ENCODE assay signal across 21 cellular contexts in genomic region chr3:57089043-57089442, GRCh38. TPM values are rescaled to one million over a fixed set of nuclear protein-coding genes. Genes with fewer than 3 reads are reported as not detected.
"Had no signal": no experiment of that assay in that cellular context is flagged by ENCODE, and none has a peak within 500 bp of the region (broad histone marks: within the 10 kb centered on the region; RNA-seq: fewer than 3 reads in every experiment).

No MANE protein-coding gene starts in this region.

- H3K9me3 ChIP-seq: MG63 had no signal

- H3K36me3 ChIP-seq: MG63 had no signal

- H3K27me3 ChIP-seq: MG63 had no signal

- DNase-seq: KBM-7; MG63; NCI-H1092; NCI-H1105 treated with DMSO at 0.1 percent for 48 hours; NCI-H1417 treated with DMSO at 0.1 percent for 48 hours; NCI-H146; NCI-H1694 treated with DMSO at 0.1 percent for 48 hours; NCI-H1930; NCI-H2081; NCI-H2107; NCI-H2227 treated with DMSO at 0.1 percent for 48 hours; NCI-H524; NCI-H526 treated with DMSO at 0.1 percent for 48 hours; NCI-H748 treated with DMSO at 0.1 percent for 48 hours; NK-92 treated with Interleukin-12 subunit alpha and Interleukin-12 subunit beta, amount 100 ng/mL, for 24 hours; PC-3; SHP77 had no signal

- H3K4me3 ChIP-seq: MG63 had no signal

- ATAC-seq: Panc1, PC-3, SK-N-SH treated with all-trans-retinoic acid at 6 μM for 48 hours had no signal

- H3K27ac ChIP-seq: RWPE1 had no signal

RNA-seq across cellular contexts. Expression of gene SPATA12, which starts 28.6 kb away (rescaled TPM):
- total RNA-seq: NCI-H460 had no signal
